ENCODE assay signal across 2 cellular contexts in the genomic region with DNA sequence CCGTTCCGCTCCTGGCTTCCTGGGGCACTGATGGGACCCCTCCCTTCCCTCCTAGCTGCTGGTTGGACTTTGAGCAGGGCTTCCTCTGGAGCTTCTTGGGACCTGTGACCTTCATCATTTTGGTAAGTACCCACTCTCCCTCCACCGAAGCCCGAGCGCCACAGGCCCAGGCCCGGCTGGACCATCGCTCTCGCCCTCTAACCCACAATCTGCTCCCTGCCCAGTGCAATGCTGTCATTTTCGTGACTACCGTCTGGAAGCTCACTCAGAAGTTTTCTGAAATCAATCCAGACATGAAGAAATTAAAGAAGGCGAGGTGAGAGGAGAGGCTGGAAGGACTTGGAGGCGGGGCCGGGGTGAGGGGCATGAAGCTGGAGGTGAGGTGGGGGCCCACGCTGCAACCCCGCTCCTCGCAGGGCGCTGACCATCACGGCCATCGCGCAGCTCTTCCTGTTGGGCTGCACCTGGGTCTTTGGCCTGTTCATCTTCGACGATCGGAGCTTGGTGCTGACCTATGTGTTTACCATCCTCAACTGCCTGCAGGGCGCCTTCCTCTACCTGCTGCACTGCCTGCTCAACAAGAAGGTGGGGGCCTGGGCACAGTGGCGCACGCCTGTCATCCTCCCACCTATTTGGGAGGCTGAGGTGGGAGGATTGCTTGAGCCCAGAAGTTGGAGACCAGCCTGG.
TF ChIP-seq lines count a peak whose summit lies in the region.

No MANE protein-coding gene starts in this region.

TF ChIP-seq in SK-N-SH, 30 proteins besides CTCF, POLR2A, EP300 and RAD21 (continued from another document):
- no peak for TF ChIP-seq PBX3 (IDR thresholded peaks at IDR 0.05)
- no peak for TF ChIP-seq RFX5 (IDR thresholded peaks at IDR 0.05; ENCODE audit: low read length)
- TF ChIP-seq POLR2AphosphoS5 (IDR thresholded peaks at IDR 0.05; ENCODE audit: low read depth, low read length) = no peak

TF ChIP-seq in SK-N-SH treated with all-trans-retinoic acid at 6 μM for 48 hours, 23 proteins besides CTCF, POLR2A, EP300 and RAD21 (continued from another document):
- TF ChIP-seq ARNTL (CRISPR knock-in tag; IDR thresholded peaks at IDR 0.05; ENCODE audit: borderline replicate concordance, low read depth) = no peak
- no peak for TF ChIP-seq CSDC2 (CRISPR knock-in tag; IDR thresholded peaks at IDR 0.05)
- TF ChIP-seq RARB (CRISPR knock-in tag; IDR thresholded peaks at IDR 0.05) = no peak
- no peak for TF ChIP-seq ZFP30 (CRISPR knock-in tag; IDR thresholded peaks at IDR 0.05)
- TF ChIP-seq PATZ1 (CRISPR knock-in tag; IDR thresholded peaks at IDR 0.05; ENCODE audit: borderline replicate concordance) = no peak
- TF ChIP-seq PPARA (CRISPR knock-in tag; IDR thresholded peaks at IDR 0.05; ENCODE audit: borderline replicate concordance) = no peak
- no peak for TF ChIP-seq BACH2 (CRISPR knock-in tag; IDR thresholded peaks at IDR 0.05; ENCODE audit: borderline replicate concordance)
- TF ChIP-seq TOX (CRISPR knock-in tag; IDR thresholded peaks at IDR 0.05; ENCODE audit: borderline replicate concordance) = no peak
- TF ChIP-seq OSR1 (CRISPR knock-in tag; IDR thresholded peaks at IDR 0.05) = no peak
- TF ChIP-seq ISL1 (CRISPR knock-in tag; IDR thresholded peaks at IDR 0.05) = no peak
- TF ChIP-seq ZNF565 (CRISPR knock-in tag; conservative IDR thresholded peaks at IDR 0.05; ENCODE audit: low read depth) = no peak
- no peak for TF ChIP-seq ZNF70 (CRISPR knock-in tag; IDR thresholded peaks at IDR 0.05)
- TF ChIP-seq ESRRG (CRISPR knock-in tag; IDR thresholded peaks at IDR 0.05) = no peak
- TF ChIP-seq CSRNP3 (CRISPR knock-in tag; IDR thresholded peaks at IDR 0.05) = no peak
- TF ChIP-seq ZC3H10 (CRISPR knock-in tag; IDR thresholded peaks at IDR 0.05) = no peak
- TF ChIP-seq ZNF8 (CRISPR knock-in tag; IDR thresholded peaks at IDR 0.05) = no peak
- no peak for TF ChIP-seq GLIS3 (CRISPR knock-in tag; IDR thresholded peaks at IDR 0.05)
